Comparison of ENCODE assay signal across 26 cellular contexts in genomic region chr3:69252141-69252540, GRCh38.
"Had no signal": no experiment of that assay in that cellular context is flagged by ENCODE, and none has a peak within 500 bp of the region (broad histone marks: within the 10 kb centered on the region; RNA-seq: fewer than 3 reads in every experiment).

No MANE protein-coding gene starts in this region.

- ATAC-seq: stimulated activated memory B cell treated with anti-CD40 and anti-IgM and Interleukin-4, amounts not matched to agents 10 μg/mL and 1 μg/mL and 100 μg/mL, for 72 hours; stimulated activated naive CD8-positive, alpha-beta T cell treated with anti-CD3 and anti-CD28 coated beads, Interleukin-15, amount 100 ng/mL, for 72 hours had no signal

- DNase-seq: activated CD4-positive, alpha-beta T cell treated with anti-CD3 and anti-CD28 coated beads for 48 hours; activated CD4-positive, alpha-beta T cell treated with anti-CD3 and anti-CD28 coated beads, Interleukin-2, amount 50 U/mL, for 48 hours; activated CD8-positive, alpha-beta memory T cell treated with anti-CD3 and anti-CD28 coated beads, Interleukin-2, amount 50 U/mL, for 4 hours; activated effector memory CD4-positive, alpha-beta T cell treated with anti-CD3 and anti-CD28 coated beads, Interleukin-2, amount 50 U/mL, for 16 hours; activated naive CD4-positive, alpha-beta T cell treated with anti-CD3 and anti-CD28 coated beads, Interleukin-2, amount 10 ng/mL, durations not matched to agents 7 days and 5 days; activated naive CD8-positive, alpha-beta T cell treated with anti-CD3 and anti-CD28 coated beads, Interleukin-2, amount 10 ng/mL, durations not matched to agents 7 days and 5 days; activated T-cell treated with anti-CD3 and anti-CD28 coated beads, Interleukin-2, amount 50 U/mL, for 1 hour; brain microvascular endothelial cell; central memory CD4-positive, alpha-beta T cell; foreskin fibroblast; kidney glomerular epithelial cell; mesenchymal stem cell; occipital lobe; stimulated activated CD4-positive, alpha-beta T cell treated with anti-CD3 and anti-CD28 coated beads, Interleukin-1b, Interleukin-23, amount 100 ng/mL, for 48 hours; stimulated activated CD4-positive, alpha-beta T cell treated with anti-CD3 and anti-CD28 coated beads, Interleukin-4, amount 100 ng/mL, for 4 hours; stimulated activated CD8-positive, alpha-beta memory T cell treated with anti-CD3 and anti-CD28 coated beads, Interleukin-4, amount 100 ng/mL, for 48 hours; stimulated activated naive CD8-positive, alpha-beta T cell treated with anti-CD3 and anti-CD28 coated beads, Interleukin-15, amount 100 ng/mL, for 72 hours; substantia nigra; T-helper 1 cell had no signal

- H3K27ac Mint-ChIP-seq: activated naive CD4-positive, alpha-beta T cell treated with anti-CD3 and anti-CD28 coated beads, Interleukin-2, amount 10 ng/mL, durations not matched to agents 7 days and 5 days; activated naive CD8-positive, alpha-beta T cell treated with anti-CD3 and anti-CD28 coated beads, Interleukin-2, amount 10 ng/mL, durations not matched to agents 7 days and 5 days; activated T-helper 1 cell treated with anti-CD3 and anti-CD28 coated beads, Interleukin-12 subunit alpha, Interleukin-12 subunit beta, Interleukin-2, Interleukin-4 antibody, amounts not matched to agents 30 ng/mL and 10 ng/mL and 1 ng/mL, durations not matched to agents 14 hours and 24 hours and 36 hours; stimulated activated memory B cell treated with anti-CD40 and anti-IgM and Interleukin-4, amounts not matched to agents 10 μg/mL and 1 μg/mL and 100 μg/mL, for 72 hours; stimulated activated naive CD8-positive, alpha-beta T cell treated with anti-CD3 and anti-CD28 coated beads, Interleukin-15, amount 100 ng/mL, for 72 hours; T-helper 2 cell treated with Interferon-gamma antibody and Interleukin-4, amounts not matched to agents 5 μg/mL and 100 μg/mL, for 36 hours had no signal

- H3K9me3 Mint-ChIP-seq: activated naive CD4-positive, alpha-beta T cell treated with anti-CD3 and anti-CD28 coated beads, Interleukin-2, amount 10 ng/mL, durations not matched to agents 7 days and 5 days; activated naive CD8-positive, alpha-beta T cell treated with anti-CD3 and anti-CD28 coated beads, Interleukin-2, amount 10 ng/mL, durations not matched to agents 7 days and 5 days; activated T-helper 1 cell treated with anti-CD3 and anti-CD28 coated beads, Interleukin-12 subunit alpha, Interleukin-12 subunit beta, Interleukin-2, Interleukin-4 antibody, amounts not matched to agents 30 ng/mL and 10 ng/mL and 1 ng/mL, durations not matched to agents 14 hours and 24 hours and 36 hours; stimulated activated memory B cell treated with anti-CD40 and anti-IgM and Interleukin-4, amounts not matched to agents 10 μg/mL and 1 μg/mL and 100 μg/mL, for 72 hours; stimulated activated naive CD8-positive, alpha-beta T cell treated with anti-CD3 and anti-CD28 coated beads, Interleukin-15, amount 100 ng/mL, for 72 hours; T-helper 2 cell treated with Interferon-gamma antibody and Interleukin-4, amounts not matched to agents 5 μg/mL and 100 μg/mL, for 36 hours had no signal

- H3K27me3 Mint-ChIP-seq: stimulated activated memory B cell treated with anti-CD40 and anti-IgM and Interleukin-4, amounts not matched to agents 10 μg/mL and 1 μg/mL and 100 μg/mL, for 72 hours had no signal

- H3K4me1 Mint-ChIP-seq: stimulated activated memory B cell treated with anti-CD40 and anti-IgM and Interleukin-4, amounts not matched to agents 10 μg/mL and 1 μg/mL and 100 μg/mL, for 72 hours had no signal

- H3K4me3 ChIP-seq: ascending aorta, right atrium auricular region, smooth muscle cell had no signal

- H3K4me3 Mint-ChIP-seq: activated naive CD4-positive, alpha-beta T cell treated with anti-CD3 and anti-CD28 coated beads, Interleukin-2, amount 10 ng/mL, durations not matched to agents 7 days and 5 days; activated naive CD8-positive, alpha-beta T cell treated with anti-CD3 and anti-CD28 coated beads, Interleukin-2, amount 10 ng/mL, durations not matched to agents 7 days and 5 days; activated T-helper 1 cell treated with anti-CD3 and anti-CD28 coated beads, Interleukin-12 subunit alpha, Interleukin-12 subunit beta, Interleukin-2, Interleukin-4 antibody, amounts not matched to agents 30 ng/mL and 10 ng/mL and 1 ng/mL, durations not matched to agents 14 hours and 24 hours and 36 hours; stimulated activated memory B cell treated with anti-CD40 and anti-IgM and Interleukin-4, amounts not matched to agents 10 μg/mL and 1 μg/mL and 100 μg/mL, for 72 hours; stimulated activated naive CD8-positive, alpha-beta T cell treated with anti-CD3 and anti-CD28 coated beads, Interleukin-15, amount 100 ng/mL, for 72 hours; T-helper 2 cell treated with Interferon-gamma antibody and Interleukin-4, amounts not matched to agents 5 μg/mL and 100 μg/mL, for 36 hours had no signal

- H3K4me1 ChIP-seq: ascending aorta, parathyroid adenoma, right atrium auricular region had no signal

- H3K9me3 ChIP-seq: ascending aorta, right atrium auricular region had no signal

- H3K36me3 ChIP-seq: ascending aorta, brain microvascular endothelial cell, right atrium auricular region had no signal

- H3K36me3 Mint-ChIP-seq: activated naive CD4-positive, alpha-beta T cell treated with anti-CD3 and anti-CD28 coated beads, Interleukin-2, amount 10 ng/mL, durations not matched to agents 7 days and 5 days; activated naive CD8-positive, alpha-beta T cell treated with anti-CD3 and anti-CD28 coated beads, Interleukin-2, amount 10 ng/mL, durations not matched to agents 7 days and 5 days; stimulated activated memory B cell treated with anti-CD40 and anti-IgM and Interleukin-4, amounts not matched to agents 10 μg/mL and 1 μg/mL and 100 μg/mL, for 72 hours had no signal

- H3K27me3 ChIP-seq: ascending aorta, brain microvascular endothelial cell, right atrium auricular region had no signal

- H2AFZ ChIP-seq: parathyroid adenoma had no signal

- H3K27ac ChIP-seq: ascending aorta, brain microvascular endothelial cell, parathyroid adenoma, right atrium auricular region had no signal

- H3K79me2 ChIP-seq: parathyroid adenoma had no signal
